Comparison of ENCODE assay signal across 1 cellular context in the genomic region with DNA sequence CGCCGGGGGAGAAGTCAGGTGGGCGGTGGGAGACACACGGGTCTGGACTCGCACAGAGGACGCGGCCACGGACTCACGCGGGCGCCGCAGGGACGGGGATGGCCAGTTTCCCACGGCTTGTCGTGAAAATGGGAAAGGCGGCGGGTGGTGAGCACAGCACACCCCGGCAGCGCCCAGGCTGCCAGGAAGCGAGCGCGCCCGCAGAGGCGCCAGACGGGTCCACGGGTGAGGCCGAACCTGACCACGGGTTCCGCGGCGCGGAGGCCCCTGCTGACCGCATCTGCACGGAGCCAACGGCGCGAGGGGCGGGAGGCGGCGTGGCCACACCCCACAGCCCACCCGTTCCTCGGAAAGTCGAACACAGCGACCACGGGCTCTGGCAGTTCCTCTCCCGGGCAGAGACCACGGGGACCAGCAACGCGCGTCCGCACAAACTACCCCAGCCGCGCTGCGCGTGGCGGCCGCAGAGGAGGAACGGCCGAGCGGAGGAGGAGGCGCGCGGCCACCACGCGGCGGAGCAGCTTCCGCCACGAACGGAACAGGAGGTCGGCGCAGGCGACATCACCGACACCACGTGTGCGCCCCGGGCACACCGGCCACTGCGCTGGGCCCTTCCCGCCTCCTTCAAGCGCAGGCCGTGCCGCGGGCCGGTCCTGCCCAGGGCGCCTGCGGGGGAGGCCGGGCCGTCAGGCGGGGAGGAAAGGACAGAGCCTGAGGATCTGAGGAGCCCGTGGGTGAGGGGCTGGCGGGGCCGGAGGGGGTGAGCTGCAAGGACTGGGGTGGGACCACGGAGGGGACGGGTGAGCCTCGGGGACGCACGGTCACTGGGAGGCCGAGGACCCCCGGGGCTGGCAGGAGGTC.
TF ChIP-seq lines count a peak whose summit lies in the region.

No MANE protein-coding gene starts in this region.

TF ChIP-seq in GM12878, 131 proteins besides CTCF, POLR2A, EP300 and RAD21 (continued from another document):
- TF ChIP-seq, protein P1, sequence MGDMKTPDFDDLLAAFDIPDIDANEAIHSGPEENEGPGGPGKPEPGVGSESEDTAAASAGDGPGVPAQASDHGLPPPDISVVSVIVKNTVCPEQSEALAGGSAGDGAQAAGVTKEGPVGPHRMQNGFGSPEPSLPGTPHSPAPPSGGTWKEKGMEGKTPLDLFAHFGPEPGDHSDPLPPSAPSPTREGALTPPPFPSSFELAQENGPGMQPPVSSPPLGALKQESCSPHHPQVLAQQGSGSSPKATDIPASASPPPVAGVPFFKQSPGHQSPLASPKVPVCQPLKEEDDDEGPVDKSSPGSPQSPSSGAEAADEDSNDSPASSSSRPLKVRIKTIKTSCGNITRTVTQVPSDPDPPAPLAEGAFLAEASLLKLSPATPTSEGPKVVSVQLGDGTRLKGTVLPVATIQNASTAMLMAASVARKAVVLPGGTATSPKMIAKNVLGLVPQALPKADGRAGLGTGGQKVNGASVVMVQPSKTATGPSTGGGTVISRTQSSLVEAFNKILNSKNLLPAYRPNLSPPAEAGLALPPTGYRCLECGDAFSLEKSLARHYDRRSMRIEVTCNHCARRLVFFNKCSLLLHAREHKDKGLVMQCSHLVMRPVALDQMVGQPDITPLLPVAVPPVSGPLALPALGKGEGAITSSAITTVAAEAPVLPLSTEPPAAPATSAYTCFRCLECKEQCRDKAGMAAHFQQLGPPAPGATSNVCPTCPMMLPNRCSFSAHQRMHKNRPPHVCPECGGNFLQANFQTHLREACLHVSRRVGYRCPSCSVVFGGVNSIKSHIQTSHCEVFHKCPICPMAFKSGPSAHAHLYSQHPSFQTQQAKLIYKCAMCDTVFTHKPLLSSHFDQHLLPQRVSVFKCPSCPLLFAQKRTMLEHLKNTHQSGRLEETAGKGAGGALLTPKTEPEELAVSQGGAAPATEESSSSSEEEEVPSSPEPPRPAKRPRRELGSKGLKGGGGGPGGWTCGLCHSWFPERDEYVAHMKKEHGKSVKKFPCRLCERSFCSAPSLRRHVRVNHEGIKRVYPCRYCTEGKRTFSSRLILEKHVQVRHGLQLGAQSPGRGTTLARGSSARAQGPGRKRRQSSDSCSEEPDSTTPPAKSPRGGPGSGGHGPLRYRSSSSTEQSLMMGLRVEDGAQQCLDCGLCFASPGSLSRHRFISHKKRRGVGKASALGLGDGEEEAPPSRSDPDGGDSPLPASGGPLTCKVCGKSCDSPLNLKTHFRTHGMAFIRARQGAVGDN (IDR thresholded peaks at IDR 0.05), result peak; percentile 89
- TF ChIP-seq, protein P2, sequence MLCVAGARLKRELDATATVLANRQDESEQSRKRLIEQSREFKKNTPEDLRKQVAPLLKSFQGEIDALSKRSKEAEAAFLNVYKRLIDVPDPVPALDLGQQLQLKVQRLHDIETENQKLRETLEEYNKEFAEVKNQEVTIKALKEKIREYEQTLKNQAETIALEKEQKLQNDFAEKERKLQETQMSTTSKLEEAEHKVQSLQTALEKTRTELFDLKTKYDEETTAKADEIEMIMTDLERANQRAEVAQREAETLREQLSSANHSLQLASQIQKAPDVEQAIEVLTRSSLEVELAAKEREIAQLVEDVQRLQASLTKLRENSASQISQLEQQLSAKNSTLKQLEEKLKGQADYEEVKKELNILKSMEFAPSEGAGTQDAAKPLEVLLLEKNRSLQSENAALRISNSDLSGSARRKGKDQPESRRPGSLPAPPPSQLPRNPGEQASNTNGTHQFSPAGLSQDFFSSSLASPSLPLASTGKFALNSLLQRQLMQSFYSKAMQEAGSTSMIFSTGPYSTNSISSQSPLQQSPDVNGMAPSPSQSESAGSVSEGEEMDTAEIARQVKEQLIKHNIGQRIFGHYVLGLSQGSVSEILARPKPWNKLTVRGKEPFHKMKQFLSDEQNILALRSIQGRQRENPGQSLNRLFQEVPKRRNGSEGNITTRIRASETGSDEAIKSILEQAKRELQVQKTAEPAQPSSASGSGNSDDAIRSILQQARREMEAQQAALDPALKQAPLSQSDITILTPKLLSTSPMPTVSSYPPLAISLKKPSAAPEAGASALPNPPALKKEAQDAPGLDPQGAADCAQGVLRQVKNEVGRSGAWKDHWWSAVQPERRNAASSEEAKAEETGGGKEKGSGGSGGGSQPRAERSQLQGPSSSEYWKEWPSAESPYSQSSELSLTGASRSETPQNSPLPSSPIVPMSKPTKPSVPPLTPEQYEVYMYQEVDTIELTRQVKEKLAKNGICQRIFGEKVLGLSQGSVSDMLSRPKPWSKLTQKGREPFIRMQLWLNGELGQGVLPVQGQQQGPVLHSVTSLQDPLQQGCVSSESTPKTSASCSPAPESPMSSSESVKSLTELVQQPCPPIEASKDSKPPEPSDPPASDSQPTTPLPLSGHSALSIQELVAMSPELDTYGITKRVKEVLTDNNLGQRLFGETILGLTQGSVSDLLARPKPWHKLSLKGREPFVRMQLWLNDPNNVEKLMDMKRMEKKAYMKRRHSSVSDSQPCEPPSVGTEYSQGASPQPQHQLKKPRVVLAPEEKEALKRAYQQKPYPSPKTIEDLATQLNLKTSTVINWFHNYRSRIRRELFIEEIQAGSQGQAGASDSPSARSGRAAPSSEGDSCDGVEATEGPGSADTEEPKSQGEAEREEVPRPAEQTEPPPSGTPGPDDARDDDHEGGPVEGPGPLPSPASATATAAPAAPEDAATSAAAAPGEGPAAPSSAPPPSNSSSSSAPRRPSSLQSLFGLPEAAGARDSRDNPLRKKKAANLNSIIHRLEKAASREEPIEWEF (IDR thresholded peaks at IDR 0.05; ENCODE audit: insufficient replicate concordance, low read depth, low read length), result no peak
- no peak for TF ChIP-seq CBX5 (IDR thresholded peaks at IDR 0.05; ENCODE audit: low read depth)
- TF ChIP-seq KLF5 (IDR thresholded peaks at IDR 0.05; ENCODE audit: partially characterized antibody), result no peak
- TF ChIP-seq, protein P3, sequence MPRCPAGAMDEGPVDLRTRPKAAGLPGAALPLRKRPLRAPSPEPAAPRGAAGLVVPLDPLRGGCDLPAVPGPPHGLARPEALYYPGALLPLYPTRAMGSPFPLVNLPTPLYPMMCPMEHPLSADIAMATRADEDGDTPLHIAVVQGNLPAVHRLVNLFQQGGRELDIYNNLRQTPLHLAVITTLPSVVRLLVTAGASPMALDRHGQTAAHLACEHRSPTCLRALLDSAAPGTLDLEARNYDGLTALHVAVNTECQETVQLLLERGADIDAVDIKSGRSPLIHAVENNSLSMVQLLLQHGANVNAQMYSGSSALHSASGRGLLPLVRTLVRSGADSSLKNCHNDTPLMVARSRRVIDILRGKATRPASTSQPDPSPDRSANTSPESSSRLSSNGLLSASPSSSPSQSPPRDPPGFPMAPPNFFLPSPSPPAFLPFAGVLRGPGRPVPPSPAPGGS (IDR thresholded peaks at IDR 0.05; ENCODE audit: borderline replicate concordance, insufficient read depth, low read depth, low read length, poor library complexity, severe bottlenecking), result no peak
- TF ChIP-seq, protein P4, sequence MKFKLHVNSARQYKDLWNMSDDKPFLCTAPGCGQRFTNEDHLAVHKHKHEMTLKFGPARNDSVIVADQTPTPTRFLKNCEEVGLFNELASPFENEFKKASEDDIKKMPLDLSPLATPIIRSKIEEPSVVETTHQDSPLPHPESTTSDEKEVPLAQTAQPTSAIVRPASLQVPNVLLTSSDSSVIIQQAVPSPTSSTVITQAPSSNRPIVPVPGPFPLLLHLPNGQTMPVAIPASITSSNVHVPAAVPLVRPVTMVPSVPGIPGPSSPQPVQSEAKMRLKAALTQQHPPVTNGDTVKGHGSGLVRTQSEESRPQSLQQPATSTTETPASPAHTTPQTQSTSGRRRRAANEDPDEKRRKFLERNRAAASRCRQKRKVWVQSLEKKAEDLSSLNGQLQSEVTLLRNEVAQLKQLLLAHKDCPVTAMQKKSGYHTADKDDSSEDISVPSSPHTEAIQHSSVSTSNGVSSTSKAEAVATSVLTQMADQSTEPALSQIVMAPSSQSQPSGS (IDR thresholded peaks at IDR 0.05; ENCODE audit: low read length), result no peak
- TF ChIP-seq, protein P5, sequence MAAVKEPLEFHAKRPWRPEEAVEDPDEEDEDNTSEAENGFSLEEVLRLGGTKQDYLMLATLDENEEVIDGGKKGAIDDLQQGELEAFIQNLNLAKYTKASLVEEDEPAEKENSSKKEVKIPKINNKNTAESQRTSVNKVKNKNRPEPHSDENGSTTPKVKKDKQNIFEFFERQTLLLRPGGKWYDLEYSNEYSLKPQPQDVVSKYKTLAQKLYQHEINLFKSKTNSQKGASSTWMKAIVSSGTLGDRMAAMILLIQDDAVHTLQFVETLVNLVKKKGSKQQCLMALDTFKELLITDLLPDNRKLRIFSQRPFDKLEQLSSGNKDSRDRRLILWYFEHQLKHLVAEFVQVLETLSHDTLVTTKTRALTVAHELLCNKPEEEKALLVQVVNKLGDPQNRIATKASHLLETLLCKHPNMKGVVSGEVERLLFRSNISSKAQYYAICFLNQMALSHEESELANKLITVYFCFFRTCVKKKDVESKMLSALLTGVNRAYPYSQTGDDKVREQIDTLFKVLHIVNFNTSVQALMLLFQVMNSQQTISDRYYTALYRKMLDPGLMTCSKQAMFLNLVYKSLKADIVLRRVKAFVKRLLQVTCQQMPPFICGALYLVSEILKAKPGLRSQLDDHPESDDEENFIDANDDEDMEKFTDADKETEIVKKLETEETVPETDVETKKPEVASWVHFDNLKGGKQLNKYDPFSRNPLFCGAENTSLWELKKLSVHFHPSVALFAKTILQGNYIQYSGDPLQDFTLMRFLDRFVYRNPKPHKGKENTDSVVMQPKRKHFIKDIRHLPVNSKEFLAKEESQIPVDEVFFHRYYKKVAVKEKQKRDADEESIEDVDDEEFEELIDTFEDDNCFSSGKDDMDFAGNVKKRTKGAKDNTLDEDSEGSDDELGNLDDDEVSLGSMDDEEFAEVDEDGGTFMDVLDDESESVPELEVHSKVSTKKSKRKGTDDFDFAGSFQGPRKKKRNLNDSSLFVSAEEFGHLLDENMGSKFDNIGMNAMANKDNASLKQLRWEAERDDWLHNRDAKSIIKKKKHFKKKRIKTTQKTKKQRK (IDR thresholded peaks at IDR 0.05; ENCODE audit: low read depth, low read length), result no peak
- TF ChIP-seq JUNB (IDR thresholded peaks at IDR 0.05), result no peak
